In the genomic region with DNA sequence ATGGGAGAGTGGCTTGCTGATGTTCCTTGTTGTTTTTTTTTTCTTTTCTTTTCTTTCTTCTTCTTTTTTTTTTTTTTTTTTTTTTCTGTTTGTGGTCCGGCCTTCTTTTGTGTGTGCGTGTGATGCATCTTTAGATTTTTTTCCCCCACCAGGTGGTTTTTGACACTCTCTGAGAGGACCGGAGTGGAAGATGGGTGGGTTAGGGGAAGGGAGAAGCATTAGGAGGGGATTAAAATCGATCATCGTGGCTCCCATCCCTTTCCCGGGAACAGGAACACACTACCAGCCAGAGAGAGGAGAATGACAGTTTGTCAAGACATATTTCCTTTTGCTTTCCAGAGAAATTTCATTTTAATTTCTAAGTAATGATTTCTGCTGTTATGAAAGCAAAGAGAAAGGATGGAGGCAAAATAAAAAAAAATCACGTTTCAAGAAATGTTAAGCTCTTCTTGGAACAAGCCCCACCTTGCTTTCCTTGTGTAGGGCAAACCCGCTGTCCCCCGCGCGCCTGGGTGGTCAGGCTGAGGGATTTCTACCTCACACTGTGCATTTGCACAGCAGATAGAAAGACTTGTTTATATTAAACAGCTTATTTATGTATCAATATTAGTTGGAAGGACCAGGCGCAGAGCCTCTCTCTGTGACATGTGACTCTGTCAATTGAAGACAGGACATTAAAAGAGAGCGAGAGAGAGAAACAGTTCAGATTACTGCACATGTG, we compare ENCODE assay signal across 10 cellular contexts. TPM values are rescaled to one million over a fixed set of nuclear protein-coding genes. Genes with fewer than 3 reads are reported as not detected.
DNase-seq lines count a peak whose midpoint lies in the region; ATAC-seq, FAIRE-seq and TF ChIP-seq lines count a peak whose summit lies in the region.
"Had no signal": no experiment of that assay in that cellular context is flagged by ENCODE, and none has a peak within 500 bp of the region (broad histone marks: within the 10 kb centered on the region; RNA-seq: fewer than 3 reads in every experiment).

No MANE protein-coding gene starts in this region.

- FAIRE-seq in A549 (lab: Jason Lieb, UNC), result no peak

- no peak overlapping the region for H4K5ac ChIP-seq in H9 (ENCODE audit: insufficient read length, low read depth, low read length)

- H3K4me2 ChIP-seq in A549 (peak overlapping the region; percentile 45), H9 (ENCODE audit: insufficient read depth, insufficient read length, low read length) (peak overlapping the region; percentile 36)

- H2BK120ac ChIP-seq in H9 (ENCODE audit: low read depth, low read length, poor library complexity, severe bottlenecking), result no peak overlapping the region

- no peak overlapping the region for H2AK5ac ChIP-seq in H9 (ENCODE audit: insufficient read length, low read length)

- no peak for DNase-seq in A549 (ENCODE audit: low read depth in 1 of 2, low spot score in 1 of 2)
- no peak for DNase-seq in H9
- DNase-seq in naive thymus-derived CD8-positive, alpha-beta T cell, result no peak
- no peak for DNase-seq in body of pancreas
- DNase-seq in 8988T, result no peak
- DNase-seq: KG1 had no signal

- TF ChIP-seq POLR2A in A549 (IDR thresholded peaks at IDR 0.05; ENCODE audit: low read length) (no peak), body of pancreas (IDR thresholded peaks at IDR 0.05) (no peak)

- H3K27ac ChIP-seq in A549 (no peak overlapping the region), H9 (ENCODE audit: insufficient read length, low read depth, low read length) (no peak overlapping the region), body of pancreas (peak overlapping the region in 2 of 4 donors; percentile 25 to 37)
- H3K27ac ChIP-seq: adrenal gland had no signal

- H3K27me3 Mint-ChIP-seq in H9 (ENCODE audit: low read depth) (peaks cover 93% of the 10 kb centered on the region), brain (peaks cover 95% of the 10 kb centered on the region)
- H3K27me3 Mint-ChIP-seq in naive thymus-derived CD8-positive, alpha-beta T cell, result peaks cover 33 to 89% (median 49%) of the 10 kb centered on the region in 5 donors

- no peak overlapping the region for H3T11ph ChIP-seq in H9 (ENCODE audit: low read length)

- H3K79me2 ChIP-seq in H9 (ENCODE audit: insufficient read depth, low read length), result no peaks in the 10 kb centered on the region

- H3K4me1 Mint-ChIP-seq in H9, result peaks cover 5 to 14% of the 10 kb centered on the region in 2 experiments; a peak in 3 of 4 replicates
- H3K4me1 Mint-ChIP-seq in brain, result peaks cover 17% of the 10 kb centered on the region
- peaks cover 5 to 26% (median 20%) of the 10 kb centered on the region in 4 donors for H3K4me1 Mint-ChIP-seq in naive thymus-derived CD8-positive, alpha-beta T cell

- H3K79me1 ChIP-seq in H9 (ENCODE audit: insufficient read depth, low read depth, low read length, poor library complexity, severe bottlenecking), result no peaks in the 10 kb centered on the region

- H3K18ac ChIP-seq in H9 (ENCODE audit: insufficient read length, low read depth, low read length), result no peak overlapping the region

- 85% methylated on average over 13 of the region's 13 CpGs for WGBS in A549 (ENCODE audit: missing lambda C conversion rate)
- WGBS in H9 (ENCODE audit: extremely low coverage, insufficient read length, low lambda C conversion rate), result no CpG with 5 or more reads among the region's 13 CpGs
- WGBS in body of pancreas, 2 donors, result 58 to 66% methylated on average over 13 of the region's 13 CpGs

- no peak overlapping the region for H3K14ac ChIP-seq in H9 (ENCODE audit: insufficient read depth, low read length)

- H3K56ac ChIP-seq in H9 (ENCODE audit: insufficient read length, low read depth, low read length), result no peak overlapping the region

- no peak overlapping the region for H2BK12ac ChIP-seq in H9 (ENCODE audit: insufficient read length, low read depth, low read length)

- no peak overlapping the region for H2BK5ac ChIP-seq in H9 (ENCODE audit: insufficient read length, low read length)

- no peak for TF ChIP-seq CTCF in A549 (IDR thresholded peaks at IDR 0.05)
- no peak for TF ChIP-seq CTCF in H9 (conservative IDR thresholded peaks at IDR 0.05)
- TF ChIP-seq CTCF in brain (conservative IDR thresholded peaks at IDR 0.05), result no peak
- no peak for TF ChIP-seq CTCF in body of pancreas (IDR thresholded peaks at IDR 0.05)

- H4K8ac ChIP-seq in H9 (replicated peaks; ENCODE audit: insufficient read length, low read depth, low read length), result no peak overlapping the region

- H3K9me3 Mint-ChIP-seq in H9, result peaks cover 0 to 3% of the 10 kb centered on the region in 2 experiments; a peak in 2 of 5 replicates
- peaks cover 0 to 6% (median 0%) of the 10 kb centered on the region in 5 experiments for H3K9me3 Mint-ChIP-seq in brain
- H3K9me3 Mint-ChIP-seq in naive thymus-derived CD8-positive, alpha-beta T cell, result peaks cover 0 to 2% (median 0%) of the 10 kb centered on the region in 9 donors

- H4K91ac ChIP-seq in H9 (ENCODE audit: insufficient read length, low read depth, low read length), result no peak overlapping the region

- intact Hi-C loops in body of pancreas (cut with DNase I), result no loop called here

- H3K27me3 ChIP-seq in H9 (ENCODE audit: insufficient read depth, low read length), result peaks cover 32% of the 10 kb centered on the region
- peaks cover 0 to 4% of the 10 kb centered on the region in 2 donors for H3K27me3 ChIP-seq in body of pancreas

- TF ChIP-seq RAD21 in A549 (conservative IDR thresholded peaks at IDR 0.05 in 1 of 2, IDR thresholded peaks at IDR 0.05 in 1 of 2), result no peak

- H3K4me3 Mint-ChIP-seq in H9 (peak overlapping the region; percentile 24 to 71), brain (peak overlapping the region; percentile 74 to 83 (median 81))
- H3K4me3 Mint-ChIP-seq in naive thymus-derived CD8-positive, alpha-beta T cell, result peak overlapping the region; percentile 53 to 92 (median 76)

- H4K20me1 ChIP-seq in H9 (ENCODE audit: control insufficient read depth, insufficient read depth, insufficient read length), result no peaks in the 10 kb centered on the region

- no peak overlapping the region for H3K27ac Mint-ChIP-seq in H9
- no peak overlapping the region for H3K27ac Mint-ChIP-seq in brain
- H3K27ac Mint-ChIP-seq in naive thymus-derived CD8-positive, alpha-beta T cell, result no peak overlapping the region

- H3K36me3 Mint-ChIP-seq in H9 (ENCODE audit: insufficient read depth in 1 of 3, low read depth in 3 of 3) (no peaks in the 10 kb centered on the region; a peak in 1 of 7 replicates), brain (no peaks in the 10 kb centered on the region)
- H3K36me3 Mint-ChIP-seq in naive thymus-derived CD8-positive, alpha-beta T cell, result peaks cover 0 to 4% (median 0%) of the 10 kb centered on the region in 3 donors

- no peak for ATAC-seq in A549
- ATAC-seq in naive thymus-derived CD8-positive, alpha-beta T cell, result no peak
- ATAC-seq in GM19324 (IDR thresholded peaks at IDR 0.05; ENCODE audit: low FRiP score, unreplicated experiment), result no peak
- no peak for ATAC-seq in GM18909 (IDR thresholded peaks at IDR 0.05; ENCODE audit: poor library complexity, unreplicated experiment)
- no peak for ATAC-seq in body of pancreas

- H3K23me2 ChIP-seq in H9 (ENCODE audit: insufficient read length, low read depth, low read length, poor library complexity, severe bottlenecking), result peaks cover 13% of the 10 kb centered on the region

- H3K9ac ChIP-seq in H9 (ENCODE audit: extremely low read depth, insufficient read length, low read length), result no peak overlapping the region

- no peak overlapping the region for H2BK15ac ChIP-seq in H9 (ENCODE audit: low read depth, low read length)

- no peak overlapping the region for H3K4ac ChIP-seq in H9 (ENCODE audit: low read depth, low read length)

- no peaks in the 10 kb centered on the region for H3K36me3 ChIP-seq in body of pancreas (replicated peaks in 1 of 2; ENCODE audit: insufficient read depth in 1 of 2, low read depth in 2 of 2)
- H3K36me3 ChIP-seq: adrenal gland had no signal

- CTCF ChIA-PET in A549 (lab: Yijun Ruan, JAX), result interaction anchor here (1.3 to 2.0 kb wide), 3 partner anchors 10 to 28 kb away, joined by 3 to 6 read pairs (median 5); no protein-coding TSS in a partner anchor

- H2BK20ac ChIP-seq in H9 (ENCODE audit: low read depth, low read length, poor library complexity, severe bottlenecking), result no peak overlapping the region

- H3K9me3 ChIP-seq in A549 (no peaks in the 10 kb centered on the region), H9 (ENCODE audit: control insufficient read depth, low read depth, low read length) (no peaks in the 10 kb centered on the region), body of pancreas (no peaks in the 10 kb centered on the region)
- H3K9me3 ChIP-seq: adrenal gland had no signal

- POLR2A ChIA-PET in A549 (lab: Yijun Ruan, JAX), result no interaction called here
- POLR2A ChIA-PET in naive thymus-derived CD8-positive, alpha-beta T cell (lab: Charles Lee), result no interaction called here

- no peak for TF ChIP-seq EP300 in A549 (IDR thresholded peaks at IDR 0.05)

- H2AFZ ChIP-seq in H9 (ENCODE audit: low read length), result no peak overlapping the region

- H3K4me3 ChIP-seq in A549 (no peak overlapping the region), body of pancreas (no peak overlapping the region)

- H3K23ac ChIP-seq in H9 (ENCODE audit: insufficient read length, low read depth, low read length), result no peak overlapping the region

- H3K4me1 ChIP-seq in A549 (peaks cover 17% of the 10 kb centered on the region; the same call in 1 of the 3 replicates), H9 (ENCODE audit: insufficient read depth, low read length) (no peaks in the 10 kb centered on the region), body of pancreas (peaks cover 34% of the 10 kb centered on the region)
- H3K4me1 ChIP-seq: adrenal gland had no signal

TF ChIP-seq in A549, 52 proteins besides CTCF, POLR2A, EP300 and RAD21:
- no peak for TF ChIP-seq BHLHE40 (IDR thresholded peaks at IDR 0.05; ENCODE audit: low read depth, low read length)
- TF ChIP-seq ZC3H11A (IDR thresholded peaks at IDR 0.05), result no peak

RNA-seq across cellular contexts. Expression of a gene that starts 2.2 kb away (rescaled TPM):
- polyA plus RNA-seq in A549 (2011; rRNA removed) (0.36 and 0.58 TPM in 2 replicates), A549 (2017; fragmentation: RNase III; extraction: RNeasy Plus Mini Kit Qiagen cat#74134 plus additional on column Dnase treatment) (0.62 to 0.75 TPM (median 0.66 TPM) in 3 replicates), brain (ENCODE audit: insufficient read depth, low read depth, low replicate concordance) (1.3 TPM)
- polyA plus RNA-seq in A549 (2012; cell fraction: cytosol; rRNA removed), result 1.1 and 1.6 TPM in 2 replicates
- polyA plus RNA-seq in A549 (2012; cell fraction: nucleus; rRNA removed), result 2.4 and 3.3 TPM in 2 replicates
- 0.37 and 0.54 TPM in 2 replicates for polyA minus RNA-seq in A549 (2011; rRNA and poly(A)+ RNA removed)
- total RNA-seq in H9 (2021) (0.13 TPM in 1 of 2 replicates, not detected in the other), body of pancreas (1 to 10 TPM; 1.0 to 8.6 TPM)
- not detected for total RNA-seq in naive thymus-derived CD8-positive, alpha-beta T cell
- polyA plus RNA-seq in naive thymus-derived CD8-positive, alpha-beta T cell, result under 1 TPM in 2 of 3 donors, not detected in 1; 0.08 to 0.12 TPM
